ENCODE assay signal across 14 cellular contexts in genomic region chr6:134014588-134015137, GRCh38. TPM values are rescaled to one million over a fixed set of nuclear protein-coding genes. Genes with fewer than 3 reads are reported as not detected.
DNase-seq lines count a peak whose midpoint lies in the region; ATAC-seq and TF ChIP-seq lines count a peak whose summit lies in the region.
"Had no signal": no experiment of that assay in that cellular context is flagged by ENCODE, and none has a peak within 500 bp of the region (broad histone marks: within the 10 kb centered on the region; RNA-seq: fewer than 3 reads in every experiment).

No MANE protein-coding gene starts in this region.

- no peak overlapping the region for H2AK9ac ChIP-seq in IMR-90 (replicated peaks; ENCODE audit: low read depth, low read length, poor library complexity)

- in situ Hi-C loops in IMR-90 (cut with MboI; ENCODE audit: low sequenced_read_pairs) = no loop called here

- peaks cover 0 to 4% (median 0%) of the 10 kb centered on the region in 7 donors for H3K9me3 Mint-ChIP-seq in CD14-positive monocyte
- H3K9me3 Mint-ChIP-seq: CD8-positive, alpha-beta T cell had no signal

- dilution Hi-C loops in IMR-90 (cut with HindIII; ENCODE audit: low sequenced_read_pairs, unreplicated experiment) = no loop called here

- H3K4me3 Mint-ChIP-seq in CD14-positive monocyte = no peak overlapping the region
- H3K4me3 Mint-ChIP-seq: CD8-positive, alpha-beta T cell had no signal

- no peak overlapping the region for H2AK5ac ChIP-seq in IMR-90 (ENCODE audit: low read depth, low read length)

- H3K4me1 ChIP-seq in IMR-90 (ENCODE audit: control insufficient read depth, insufficient read depth, low read length) = peaks cover 6% of the 10 kb centered on the region

- ATAC-seq in IMR-90 (ENCODE audit: low read depth) (peak; percentile 54), HG02642 (IDR thresholded peaks at IDR 0.05; ENCODE audit: poor library complexity, unreplicated experiment) (no peak)
- ATAC-seq: CD8-positive, alpha-beta T cell had no signal

- H2BK20ac ChIP-seq in IMR-90 (ENCODE audit: low read depth, low read length) = no peak overlapping the region

- no peak overlapping the region for H4K91ac ChIP-seq in IMR-90 (ENCODE audit: insufficient read depth, low read depth, low read length)

- TF ChIP-seq CTCF in 22Rv1 (IDR thresholded peaks at IDR 0.05) = no peak
- TF ChIP-seq CTCF in IMR-90 (conservative IDR thresholded peaks at IDR 0.05; ENCODE audit: low read depth, low read length) = no peak
- TF ChIP-seq CTCF in CD14-positive monocyte (IDR thresholded peaks at IDR 0.05) = no peak

- no peak overlapping the region for H4K5ac ChIP-seq in IMR-90 (ENCODE audit: low read depth, low read length)

- H3K9me1 ChIP-seq in IMR-90 (ENCODE audit: insufficient read depth, low read length) = no peaks in the 10 kb centered on the region

- no peak overlapping the region for H2BK120ac ChIP-seq in IMR-90 (ENCODE audit: low read depth, low read length)

- BruUV-seq in IMR-90 (replicated peaks; lab: Mats Ljungman, UMichigan) = no TSS peak

- no peak overlapping the region for H3K14ac ChIP-seq in IMR-90 (replicated peaks; ENCODE audit: low read depth, low read length)

- H3K36me3 Mint-ChIP-seq in CD14-positive monocyte = peaks cover 0 to 6% of the 10 kb centered on the region in 2 donors
- H3K36me3 Mint-ChIP-seq: CD8-positive, alpha-beta T cell had no signal

- no peak overlapping the region for H3K4ac ChIP-seq in IMR-90 (ENCODE audit: low read depth, low read length)

- H3K9ac ChIP-seq in IMR-90 (ENCODE audit: low read depth, low read length) = no peak overlapping the region
- H3K9ac ChIP-seq: BLaER1 treated with 17β-estradiol and CSF1 and Interleukin-3, amounts not matched to agents 10 nM and 100 nM had no signal

- no peaks in the 10 kb centered on the region for H4K20me1 ChIP-seq in IMR-90 (ENCODE audit: insufficient read depth, low read length)
- H4K20me1 ChIP-seq: BLaER1 treated with 17β-estradiol and CSF1 and Interleukin-3, amounts not matched to agents 10 nM and 100 nM had no signal

- no peak for TF ChIP-seq POLR2A in IMR-90 (IDR thresholded peaks at IDR 0.05; ENCODE audit: low read depth, low read length)

- DNase-seq in IMR-90 (peak; percentile 40), amniotic epithelial cell (ENCODE audit: low read depth) (peak; percentile 45), left kidney (ENCODE audit: low read depth, low spot score) (peak; percentile 55), CD14-positive monocyte (ENCODE audit: low spot score) (no peak), NCI-H2029 treated with DMSO at 0.1 percent for 48 hours (lab: John Stamatoyannopoulos, UW) (no peak)
- DNase-seq: ACHN; CD8-positive, alpha-beta T cell; COR-L47; DND-41; GDM1; HCEC 1CT had no signal

- H2BK5ac ChIP-seq in IMR-90 (ENCODE audit: low read depth, low read length, poor library complexity, severe bottlenecking) = no peak overlapping the region

- H3K27me3 ChIP-seq in IMR-90 (ENCODE audit: control insufficient read depth, insufficient read depth, low read length) = no peaks in the 10 kb centered on the region
- H3K27me3 ChIP-seq: BLaER1 treated with 17β-estradiol and CSF1 and Interleukin-3, amounts not matched to agents 10 nM and 100 nM had no signal

- no peak overlapping the region for H3K23ac ChIP-seq in IMR-90 (ENCODE audit: low read depth, low read length)

- H3K4me1 Mint-ChIP-seq in CD14-positive monocyte = peaks cover 4% of the 10 kb centered on the region

- POLR2A ChIA-PET in IMR-90 (lab: Charles Lee; ENCODE audit: unreplicated experiment) = no interaction called here

- no peaks in the 10 kb centered on the region for H3K9me3 ChIP-seq in IMR-90 (ENCODE audit: control insufficient read depth, insufficient read depth, low read length)

- no peak for TF ChIP-seq RAD21 in IMR-90 (IDR thresholded peaks at IDR 0.05; ENCODE audit: low read length)

- H3K27me3 Mint-ChIP-seq in CD14-positive monocyte (ENCODE audit: low read depth in 3 of 3) = peaks cover 0 to 4% (median under 1%) of the 10 kb centered on the region in 3 donors

- H2BK15ac ChIP-seq in IMR-90 (ENCODE audit: low read depth, low read length) = no peak overlapping the region

- H3K56ac ChIP-seq in IMR-90 (ENCODE audit: extremely low read depth, insufficient read depth, low read length) = no peak overlapping the region

- H3K4me3 ChIP-seq in IMR-90 (ENCODE audit: insufficient read depth, low read depth, low read length) = no peak overlapping the region
- H3K4me3 ChIP-seq: BLaER1 treated with 17β-estradiol and CSF1 and Interleukin-3, amounts not matched to agents 10 nM and 100 nM had no signal

- H3K27ac ChIP-seq in 22Rv1 (peak overlapping the region; percentile 91), IMR-90 (ENCODE audit: insufficient read depth, low read length) (no peak overlapping the region)
- H3K27ac ChIP-seq: BLaER1 treated with 17β-estradiol and CSF1 and Interleukin-3, amounts not matched to agents 10 nM and 100 nM had no signal

- CTCF ChIA-PET in IMR-90 (lab: Yijun Ruan, JAX) = no interaction called here

- no peak overlapping the region for H3K27ac Mint-ChIP-seq in CD14-positive monocyte
- H3K27ac Mint-ChIP-seq: CD8-positive, alpha-beta T cell had no signal

- intact Hi-C loops in IMR-90 (cut with micrococcal nuclease) (no loop called here), CD14-positive monocyte (cut with micrococcal nuclease) (no loop called here)

- H2AFZ ChIP-seq in IMR-90 (replicated peaks; ENCODE audit: low read length, poor library complexity) = no peak overlapping the region

- H3K79me1 ChIP-seq in IMR-90 (ENCODE audit: low read depth in 1 of 2, low read length in 2 of 2) = no peaks in the 10 kb centered on the region

- no CpG with 5 or more reads among the region's 3 CpGs for WGBS in IMR-90 (ENCODE audit: extremely low coverage in 2 of 2, insufficient read length in 1 of 2), 2 experiments

- H4K8ac ChIP-seq in IMR-90 (ENCODE audit: low read depth in 2 of 2, low read length in 2 of 2) = no peak overlapping the region

- H3K36me3 ChIP-seq in IMR-90 (ENCODE audit: control insufficient read depth, insufficient read depth, low read length) = no peaks in the 10 kb centered on the region
- H3K36me3 ChIP-seq: BLaER1 treated with 17β-estradiol and CSF1 and Interleukin-3, amounts not matched to agents 10 nM and 100 nM had no signal

- H3K18ac ChIP-seq in IMR-90 (ENCODE audit: low read depth, low read length) = no peak overlapping the region

- no peak overlapping the region for H3K4me2 ChIP-seq in IMR-90 (ENCODE audit: low read depth, low read length)
- H3K4me2 ChIP-seq: BLaER1 treated with 17β-estradiol and CSF1 and Interleukin-3, amounts not matched to agents 10 nM and 100 nM had no signal

TF ChIP-seq in IMR-90, 13 proteins besides CTCF, POLR2A, EP300 and RAD21:
- TF ChIP-seq FOS (IDR thresholded peaks at IDR 0.05; ENCODE audit: low read depth, low read length) (no peak), USF2 (IDR thresholded peaks at IDR 0.05; ENCODE audit: low read depth, low read length) (no peak), SMC3 (IDR thresholded peaks at IDR 0.05; ENCODE audit: low read depth, low read length) (no peak), RCOR1 (IDR thresholded peaks at IDR 0.05; ENCODE audit: insufficient replicate concordance, low read length) (no peak), MAFK (IDR thresholded peaks at IDR 0.05; ENCODE audit: low read depth, low read length) (no peak), RFX5 (IDR thresholded peaks at IDR 0.05; ENCODE audit: low read depth, low read length) (no peak), BHLHE40 (IDR thresholded peaks at IDR 0.05; ENCODE audit: low read depth, low read length) (no peak), ELK1 (IDR thresholded peaks at IDR 0.05; ENCODE audit: borderline replicate concordance, low read depth, low read length) (no peak), MXI1 (IDR thresholded peaks at IDR 0.05; ENCODE audit: borderline replicate concordance, low read depth, low read length) (no peak), CHD1 (IDR thresholded peaks at IDR 0.05; ENCODE audit: low read depth, low read length) (no peak), NFE2L2 (IDR thresholded peaks at IDR 0.05; ENCODE audit: low read depth, low read length) (no peak), MAZ (IDR thresholded peaks at IDR 0.05; ENCODE audit: borderline replicate concordance, low read depth, low read length) (no peak)

RNA-seq across cellular contexts. Expression of gene SLC2A12, which starts 37.8 kb away (rescaled TPM):
- total RNA-seq in IMR-90 (2012; rRNA removed) = 11.5 and 12.5 TPM in 2 replicates
- polyA plus RNA-seq in IMR-90 (2012; rRNA removed) (4.8 and 5.8 TPM in 2 replicates), CD14-positive monocyte (under 1 TPM; 0.27 to 0.42 TPM)
- 1.6 and 2.4 TPM in 2 replicates for polyA plus RNA-seq in IMR-90 (2012; cell fraction: cytosol; rRNA removed)
- 0.59 and 3.6 TPM in 2 replicates for polyA plus RNA-seq in IMR-90 (2012; cell fraction: nucleus; rRNA removed; ENCODE audit: low replicate concordance)
- total RNA-seq: CD8-positive, alpha-beta T cell had no signal

Comparison
In these comparisons a context has a peak if more than half of its experiments do, and no peak if none do; other contexts are left out.
1. DNase-seq: peak in IMR-90 (single experiment), amniotic epithelial cell (single experiment) and left kidney (single experiment); none in CD14-positive monocyte (single experiment) and NCI-H2029 treated with DMSO at 0.1 percent for 48 hours (single experiment).